11 cellular contexts compared by ENCODE assay signal in genomic region chr7:139294241-139294640, GRCh38. TPM values are rescaled to one million over a fixed set of nuclear protein-coding genes. Genes with fewer than 3 reads are reported as not detected.
A peak's percentile ranks its signal among the peaks of the same experiment; 100 is the strongest.
DNase-seq lines count a peak whose midpoint lies in the region; ATAC-seq and TF ChIP-seq lines count a peak whose summit lies in the region.
"Had no signal": no experiment of that assay in that cellular context is flagged by ENCODE, and none has a peak within 500 bp of the region (broad histone marks: within the 10 kb centered on the region; RNA-seq: fewer than 3 reads in every experiment).

No MANE protein-coding gene starts in this region.

- 90 to 96% (median 93%) methylated on average over 4 of the region's 4 CpGs for WGBS in heart left ventricle, 4 donors

- H3K36me3 ChIP-seq in Caco-2 (ENCODE audit: control insufficient read depth, insufficient read depth, low read length) (no peaks in the 10 kb centered on the region), GM23338 (ENCODE audit: insufficient read depth) (no peaks in the 10 kb centered on the region), heart left ventricle (peaks cover 0 to 76% (median 48%) of the 10 kb centered on the region in 9 donors)

- no peaks in the 10 kb centered on the region for H3K9me3 ChIP-seq in Caco-2
- no peaks in the 10 kb centered on the region for H3K9me3 ChIP-seq in heart left ventricle
- H3K9me3 ChIP-seq: BLaER1 treated with 17β-estradiol and CSF1 and Interleukin-3, amounts not matched to agents 10 nM and 100 nM; HAP-1 had no signal

- peaks cover 47% of the 10 kb centered on the region for H3K4me1 ChIP-seq in Caco-2
- H3K4me1 ChIP-seq in GM23338 (ENCODE audit: insufficient read depth): no peaks in the 10 kb centered on the region
- no peaks in the 10 kb centered on the region for H3K4me1 ChIP-seq in heart left ventricle

- no peak for TF ChIP-seq POLR2A in heart left ventricle (IDR thresholded peaks at IDR 0.05)

- no peak for TF ChIP-seq CTCF in Caco-2 (IDR thresholded peaks at IDR 0.05; ENCODE audit: insufficient read depth in 1 of 2, low read depth in 1 of 2, low read length in 1 of 2, severe bottlenecking in 1 of 2, unreplicated experiment in 1 of 2)
- no peak for TF ChIP-seq CTCF in GM23338 (conservative IDR thresholded peaks at IDR 0.05; ENCODE audit: low read depth in 2 of 2)
- TF ChIP-seq CTCF in nephron (IDR thresholded peaks at IDR 0.05; ENCODE audit: unreplicated experiment in 3 of 3): no peak
- no peak for TF ChIP-seq CTCF in heart left ventricle (IDR thresholded peaks at IDR 0.05)

- no peaks in the 10 kb centered on the region for H3K79me2 ChIP-seq in GM23338 (replicated peaks; ENCODE audit: insufficient read depth)

- ATAC-seq in GM23338: no peak
- ATAC-seq in HG03342 (IDR thresholded peaks at IDR 0.05; ENCODE audit: unreplicated experiment): no peak
- ATAC-seq in stimulated activated naive CD8-positive, alpha-beta T cell treated with anti-CD3 and anti-CD28 coated beads, Interleukin-15, amount 100 ng/mL, for 72 hours: no peak
- no peak for ATAC-seq in heart left ventricle
- ATAC-seq: CD8-positive, alpha-beta T cell had no signal

- peak overlapping the region; percentile 59 for H3K27ac Mint-ChIP-seq in Caco-2 (ENCODE audit: unreplicated experiment)
- H3K27ac Mint-ChIP-seq in GM23338: peak overlapping the region; percentile 0; the same call in 1 of the 2 replicates
- peak overlapping the region; percentile 19 to 83 (median 21) for H3K27ac Mint-ChIP-seq in nephron
- H3K27ac Mint-ChIP-seq in stimulated activated naive CD8-positive, alpha-beta T cell treated with anti-CD3 and anti-CD28 coated beads, Interleukin-15, amount 100 ng/mL, for 72 hours: no peak overlapping the region
- H3K27ac Mint-ChIP-seq: B cell; CD8-positive, alpha-beta T cell had no signal

- H3K27ac ChIP-seq in GM23338 (ENCODE audit: low read depth) (no peak overlapping the region), heart left ventricle (no peak overlapping the region)
- H3K27ac ChIP-seq: BLaER1 treated with 17β-estradiol and CSF1 and Interleukin-3, amounts not matched to agents 10 nM and 100 nM had no signal

- CTCF ChIA-PET in Caco-2 (lab: Charles Lee): interaction anchor here (0.6 kb wide), 1 partner anchor 25 kb away, joined by 4 read pairs; no protein-coding TSS in a partner anchor

- no peaks in the 10 kb centered on the region for H3K9me2 ChIP-seq in GM23338 (ENCODE audit: insufficient read depth)

- DNase-seq in Caco-2 (no peak), GM23338 (ENCODE audit: low spot score) (no peak), amniotic epithelial cell (ENCODE audit: low read depth) (peak; percentile 59), heart left ventricle (no peak)
- DNase-seq in stimulated activated naive CD8-positive, alpha-beta T cell treated with anti-CD3 and anti-CD28 coated beads, Interleukin-15, amount 100 ng/mL, for 72 hours: no peak
- DNase-seq: CD8-positive, alpha-beta T cell had no signal

- no peak overlapping the region for H3K4me3 ChIP-seq in Caco-2 (ENCODE audit: low read depth, low read length)
- H3K4me3 ChIP-seq in GM23338: no peak overlapping the region
- no peak overlapping the region for H3K4me3 ChIP-seq in heart left ventricle
- H3K4me3 ChIP-seq: BLaER1 treated with 17β-estradiol and CSF1 and Interleukin-3, amounts not matched to agents 10 nM and 100 nM; HAP-1 had no signal

- no peak overlapping the region for H2AFZ ChIP-seq in GM23338

- H4K20me1 ChIP-seq in GM23338 (replicated peaks; ENCODE audit: insufficient read depth): no peaks in the 10 kb centered on the region
- H4K20me1 ChIP-seq: BLaER1 treated with 17β-estradiol and CSF1 and Interleukin-3, amounts not matched to agents 10 nM and 100 nM had no signal

- H3K4me3 Mint-ChIP-seq in Caco-2 (ENCODE audit: unreplicated experiment) (no peak overlapping the region), GM23338 (no peak overlapping the region), nephron (no peak overlapping the region)
- H3K4me3 Mint-ChIP-seq in stimulated activated naive CD8-positive, alpha-beta T cell treated with anti-CD3 and anti-CD28 coated beads, Interleukin-15, amount 100 ng/mL, for 72 hours: no peak overlapping the region
- H3K4me3 Mint-ChIP-seq: B cell; CD8-positive, alpha-beta T cell had no signal

- POLR2A ChIA-PET in Caco-2 (lab: Charles Lee): no interaction called here

- H3F3A ChIP-seq in GM23338 (replicated peaks; ENCODE audit: low read depth): no peaks in the 10 kb centered on the region

- peaks cover 15% of the 10 kb centered on the region for H3K4me1 Mint-ChIP-seq in Caco-2 (ENCODE audit: low read depth, unreplicated experiment)
- H3K4me1 Mint-ChIP-seq in GM23338: no peaks in the 10 kb centered on the region
- H3K4me1 Mint-ChIP-seq in nephron: peaks cover 6% of the 10 kb centered on the region
- no peaks in the 10 kb centered on the region for H3K4me1 Mint-ChIP-seq in stimulated activated naive CD8-positive, alpha-beta T cell treated with anti-CD3 and anti-CD28 coated beads, Interleukin-15, amount 100 ng/mL, for 72 hours
- H3K4me1 Mint-ChIP-seq: B cell had no signal

- H3K36me3 Mint-ChIP-seq in Caco-2 (ENCODE audit: insufficient read depth, unreplicated experiment) (peaks cover 6% of the 10 kb centered on the region), GM23338 (ENCODE audit: low read depth) (peaks cover 3% of the 10 kb centered on the region; the same call in 1 of the 3 replicates), nephron (ENCODE audit: low read depth) (peaks cover 38% of the 10 kb centered on the region)

- H3K9me3 Mint-ChIP-seq in Caco-2 (ENCODE audit: unreplicated experiment) (no peaks in the 10 kb centered on the region), GM23338 (no peaks in the 10 kb centered on the region), nephron (no peaks in the 10 kb centered on the region)
- H3K9me3 Mint-ChIP-seq in stimulated activated naive CD8-positive, alpha-beta T cell treated with anti-CD3 and anti-CD28 coated beads, Interleukin-15, amount 100 ng/mL, for 72 hours: no peaks in the 10 kb centered on the region
- H3K9me3 Mint-ChIP-seq: CD8-positive, alpha-beta T cell had no signal

- H3K27me3 ChIP-seq in Caco-2 (replicated peaks; ENCODE audit: control insufficient read depth, insufficient read depth, low read length) (no peaks in the 10 kb centered on the region), GM23338 (ENCODE audit: insufficient read depth) (no peaks in the 10 kb centered on the region), heart left ventricle (no peaks in the 10 kb centered on the region)
- H3K27me3 ChIP-seq: BLaER1 treated with 17β-estradiol and CSF1 and Interleukin-3, amounts not matched to agents 10 nM and 100 nM had no signal

- H3K4me2 ChIP-seq in GM23338: no peak overlapping the region
- H3K4me2 ChIP-seq: BLaER1 treated with 17β-estradiol and CSF1 and Interleukin-3, amounts not matched to agents 10 nM and 100 nM had no signal

- H3K27me3 Mint-ChIP-seq in Caco-2 (ENCODE audit: insufficient read depth, unreplicated experiment) (no peaks in the 10 kb centered on the region), GM23338 (ENCODE audit: insufficient read depth, low read depth, poor library complexity) (no peaks in the 10 kb centered on the region), nephron (ENCODE audit: low read depth) (no peaks in the 10 kb centered on the region)
- no peaks in the 10 kb centered on the region for H3K27me3 Mint-ChIP-seq in stimulated activated naive CD8-positive, alpha-beta T cell treated with anti-CD3 and anti-CD28 coated beads, Interleukin-15, amount 100 ng/mL, for 72 hours
- H3K27me3 Mint-ChIP-seq: B cell had no signal

- intact Hi-C loops in Caco-2 (cut with micrococcal nuclease; ENCODE audit: unreplicated experiment): no loop called here
- intact Hi-C loops in heart left ventricle (cut with DNase I): no loop called here

- BruUV-seq in Caco-2 (replicated peaks; lab: Mats Ljungman, UMichigan): no TSS peak

TF ChIP-seq in GM23338, 12 proteins besides CTCF, POLR2A, EP300 and RAD21 (continues in another document):
- TF ChIP-seq POLR2AphosphoS5 (IDR thresholded peaks at IDR 0.05; ENCODE audit: low read depth): no peak
- no peak for TF ChIP-seq STAT1 (IDR thresholded peaks at IDR 0.05; ENCODE audit: unreplicated experiment)
- TF ChIP-seq EZH2 (IDR thresholded peaks at IDR 0.05; ENCODE audit: low read depth, unreplicated experiment): no peak
- TF ChIP-seq CREB1 (CRISPR knock-in tag; IDR thresholded peaks at IDR 0.05; ENCODE audit: low read depth): no peak
- no peak for TF ChIP-seq ETS1 (IDR thresholded peaks at IDR 0.05)

RNA-seq across cellular contexts. Expression of gene FMC1, which starts 46.9 kb away (rescaled TPM):
- 8.7 and 15.1 TPM in 2 replicates for total RNA-seq in Caco-2 (2022)
- 4.8 and 5.2 TPM in 2 replicates for total RNA-seq in GM23338 (2014; rRNA removed; shearing (Covaris generic))
- 70.5 and 76.8 TPM in 2 replicates for polyA plus RNA-seq in GM23338 (2016; fragmentation: Nextera tagmentation; extraction: Ambion mirVana)
- 10 to 100 TPM; 19.0 to 60.0 (median 33.8) TPM for total RNA-seq in heart left ventricle
- polyA plus RNA-seq in heart left ventricle: 10 to 100 TPM; 21.8 to 95.7 TPM

Comparison
In these comparisons a context has a peak if more than half of its experiments do, and no peak if none do; other contexts are left out.
1. H3K27ac Mint-ChIP-seq: peak in Caco-2 (single experiment), GM23338 (single experiment) and nephron (3 of 3); none in stimulated activated naive CD8-positive, alpha-beta T cell treated with anti-CD3 and anti-CD28 coated beads, Interleukin-15, amount 100 ng/mL, for 72 hours (0 of 2).